20 cellular contexts compared by ENCODE assay signal in the genomic region with DNA sequence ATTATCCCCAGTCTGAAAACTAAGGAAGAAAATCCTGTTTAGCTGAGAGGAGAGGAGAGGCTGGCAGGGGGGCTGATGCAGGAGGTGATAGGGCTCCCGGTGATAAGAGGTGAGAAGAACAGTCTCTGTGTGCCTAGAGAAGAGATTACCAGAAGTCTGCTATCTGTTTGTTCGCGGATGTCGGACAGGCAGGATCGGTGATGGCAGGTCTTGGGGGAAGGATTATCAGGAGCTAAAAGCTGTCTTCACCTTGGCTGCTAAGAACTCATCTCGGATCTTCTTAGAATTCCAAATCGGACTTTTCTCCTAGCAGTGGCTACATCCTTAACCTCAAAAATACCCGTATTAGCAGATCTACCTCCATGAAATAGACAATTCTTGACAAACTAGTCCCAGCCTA.
DNase-seq lines count a peak whose midpoint lies in the region; ATAC-seq, FAIRE-seq and TF ChIP-seq lines count a peak whose summit lies in the region.
"Had no signal": no experiment of that assay in that cellular context is flagged by ENCODE, and none has a peak within 500 bp of the region (broad histone marks: within the 10 kb centered on the region; RNA-seq: fewer than 3 reads in every experiment).

No MANE protein-coding gene starts in this region.

- H2AK5ac ChIP-seq in H1 (ENCODE audit: low read depth, low read length): no peak overlapping the region

- H4K91ac ChIP-seq in H1 (replicated peaks; ENCODE audit: insufficient read length, low read length): no peak overlapping the region

- peaks cover 9% of the 10 kb centered on the region for H3K4me1 Mint-ChIP-seq in nephron

- no peaks in the 10 kb centered on the region for H3K23me2 ChIP-seq in H1 (ENCODE audit: low read depth, low read length)

- no peak overlapping the region for H3K9ac ChIP-seq in SK-N-MC (ENCODE audit: insufficient read length)
- H3K9ac ChIP-seq in H1 (replicated peaks in 1 of 4; ENCODE audit: extremely low read depth in 1 of 4, low read depth in 3 of 4, low read length in 3 of 4): no peak overlapping the region

- no peak overlapping the region for H2BK15ac ChIP-seq in H1 (ENCODE audit: low read length)

- H3K27ac ChIP-seq in SK-N-MC (peak overlapping the region; percentile 79; the same call in 1 of the 2 replicates), H1 (ENCODE audit: low read depth, low read length) (no peak overlapping the region), right cardiac atrium (ENCODE audit: low read length) (no peak overlapping the region)
- H3K27ac ChIP-seq: 22Rv1, A549, C4-2B had no signal

- H3K9me3 ChIP-seq in SK-N-MC (ENCODE audit: low read depth, low read length) (no peaks in the 10 kb centered on the region), H1 (ENCODE audit: insufficient read depth in 2 of 2, low read depth in 1 of 2, low read length in 1 of 2) (no peaks in the 10 kb centered on the region), right cardiac atrium (ENCODE audit: control insufficient read depth, low read length) (no peaks in the 10 kb centered on the region)
- H3K9me3 ChIP-seq: A549 had no signal

- no peaks in the 10 kb centered on the region for H4K20me1 ChIP-seq in H1 (replicated peaks in 1 of 2; ENCODE audit: control insufficient read depth in 1 of 2, insufficient read depth in 2 of 2, low read length in 2 of 2)

- intact Hi-C loops in right cardiac atrium (cut with DNase I): loop anchor here in 1 of 4 donors (10.0 kb wide), 1 partner anchor 280 kb away; a partner anchor contains a TSS

- no peaks in the 10 kb centered on the region for H3K9me3 Mint-ChIP-seq in nephron
- H3K9me3 Mint-ChIP-seq: CD4-positive, alpha-beta T cell; H9 had no signal

- peak overlapping the region in 2 of 3 experiments; percentile 45 to 49 for H3K27ac Mint-ChIP-seq in nephron
- H3K27ac Mint-ChIP-seq: CD4-positive, alpha-beta T cell; H9 had no signal

- no peaks in the 10 kb centered on the region for H3K79me2 ChIP-seq in H1 (ENCODE audit: control insufficient read depth in 1 of 2, insufficient read depth in 2 of 2, low read length in 2 of 2)

- CTCF ChIA-PET in H1 (lab: Charles Lee; ENCODE audit: partially characterized antibody): interaction anchor here (0.8 to 1.2 kb wide), 2 partner anchors 9 to 495 kb away, joined by 3 to 4 read pairs; no protein-coding TSS in a partner anchor

- DNase-seq in ELF-1 (ENCODE audit: low read depth, low spot score) (peak; percentile 9), SK-N-MC (ENCODE audit: low read depth, low spot score) (no peak), H1 (ENCODE audit: low read depth in 1 of 2, low spot score in 2 of 2) (no peak), right cardiac atrium (no peak), GM20000 (ENCODE audit: low spot score) (no peak), nucleus accumbens (lab: John Stamatoyannopoulos, UW) (no peak)
- DNase-seq: AML-193; Caco-2; CD4-positive, alpha-beta T cell; DMS79 treated with DMSO at 0.1 percent for 48 hours; GOT3; H9; KBM-7 had no signal

- H3K4me3 ChIP-seq in SK-N-MC (no peak overlapping the region), H1 (ENCODE audit: extremely low read depth in 1 of 4, insufficient read depth in 2 of 4, low read depth in 3 of 4, low read length in 4 of 4) (no peak overlapping the region), right cardiac atrium (ENCODE audit: low read length) (no peak overlapping the region)
- H3K4me3 ChIP-seq: A549 had no signal

- no peaks in the 10 kb centered on the region for H3K36me3 ChIP-seq in SK-N-MC (ENCODE audit: insufficient read depth, low read length)
- H3K36me3 ChIP-seq in H1 (ENCODE audit: control insufficient read depth in 2 of 4, insufficient read depth in 4 of 4, low read length in 3 of 4): no peaks in the 10 kb centered on the region

- no peak overlapping the region for H4K5ac ChIP-seq in H1 (ENCODE audit: insufficient read length, low read depth, low read length)

- ATAC-seq in right cardiac atrium: no peak
- no peak for ATAC-seq in GM21423 (IDR thresholded peaks at IDR 0.05; ENCODE audit: unreplicated experiment)
- ATAC-seq: A549 had no signal

- H3K79me1 ChIP-seq in H1 (ENCODE audit: low read depth, low read length): no peaks in the 10 kb centered on the region

- H2BK20ac ChIP-seq in H1 (ENCODE audit: low read length): no peak overlapping the region

- WGBS in H1 (ENCODE audit: extremely low coverage in 1 of 2, insufficient coverage in 1 of 2, insufficient read length in 1 of 2, insufficient replicate concordance in 2 of 2, low coverage in 1 of 2, low lambda C conversion rate in 2 of 2, missing lambda C conversion rate in 1 of 2), 2 experiments: 93% methylated on average over 8 of the region's 8 CpGs; no CpG with 5 or more reads in 1 of the 2 experiments
- WGBS in right cardiac atrium: 88% methylated on average over 8 of the region's 8 CpGs

- H4K8ac ChIP-seq in H1 (ENCODE audit: extremely low read depth, insufficient read depth, low read length): no peak overlapping the region

- H2AFZ ChIP-seq in H1 (ENCODE audit: low read length): 0 out of 2 replicates have a peak overlapping the region, but pooled peaks have one; percentile 16

- no peak for TF ChIP-seq RAD21 in H1 (IDR thresholded peaks at IDR 0.05 in 1 of 2, conservative IDR thresholded peaks at IDR 0.05 in 1 of 2; ENCODE audit: low read depth in 2 of 2, low read length in 2 of 2)

- H2BK5ac ChIP-seq in H1 (ENCODE audit: low read depth, low read length): no peak overlapping the region

- H3K18ac ChIP-seq in H1 (ENCODE audit: extremely low read depth, low read length): no peak overlapping the region

- POLR2A ChIA-PET in H1 (lab: Charles Lee; ENCODE audit: partially characterized antibody): no interaction called here

- no peak for TF ChIP-seq POLR2A in H1 (IDR thresholded peaks at IDR 0.05; ENCODE audit: control extremely low read depth in 1 of 2, low read depth in 2 of 2, low read length in 2 of 2)

- H3K23ac ChIP-seq in H1 (ENCODE audit: insufficient read length): no peak overlapping the region

- no peak overlapping the region for H3K4me2 ChIP-seq in H1 (ENCODE audit: insufficient read depth in 1 of 2, low read depth in 2 of 2, low read length in 2 of 2)
- H3K4me2 ChIP-seq: A549 had no signal

- FAIRE-seq in H1 (lab: Jason Lieb, UNC): no peak
- FAIRE-seq: G401.6, GM12891 had no signal

- no peak overlapping the region for H2BK12ac ChIP-seq in H1 (ENCODE audit: low read depth, low read length)

- no peak overlapping the region for H3K14ac ChIP-seq in H1 (ENCODE audit: insufficient read length)

- H2BK120ac ChIP-seq in H1 (replicated peaks; ENCODE audit: low read depth, low read length): no peak overlapping the region

- TF ChIP-seq CTCF in H1 (IDR thresholded peaks at IDR 0.05; ENCODE audit: control extremely low read depth in 1 of 3, insufficient read depth in 1 of 3, low read depth in 1 of 3, low read length in 3 of 3) (no peak), nephron (IDR thresholded peaks at IDR 0.05; ENCODE audit: unreplicated experiment in 3 of 3) (no peak), GM20000 (IDR thresholded peaks at IDR 0.05; ENCODE audit: extremely low read depth, missing control alignments) (no peak)

- H3K4ac ChIP-seq in H1 (replicated peaks; ENCODE audit: insufficient read length, low read depth, low read length): no peak overlapping the region

- H3K4me3 Mint-ChIP-seq in nephron: no peak overlapping the region
- H3K4me3 Mint-ChIP-seq: CD4-positive, alpha-beta T cell; H9 had no signal

- no peaks in the 10 kb centered on the region for H3K27me3 ChIP-seq in H1 (replicated peaks in 1 of 4; ENCODE audit: control insufficient read depth in 3 of 4, extremely low read depth in 1 of 4, insufficient read depth in 3 of 4, low read length in 3 of 4)
- no peaks in the 10 kb centered on the region for H3K27me3 ChIP-seq in right cardiac atrium (ENCODE audit: control insufficient read depth, insufficient read depth)

- no peaks in the 10 kb centered on the region for H3K27me3 Mint-ChIP-seq in nephron (ENCODE audit: low read depth)
- H3K27me3 Mint-ChIP-seq: CD4-positive, alpha-beta T cell had no signal

- peaks cover 0 to 2% (median 0%) of the 10 kb centered on the region in 4 experiments; a peak in 2 of 7 replicates for H3K4me1 ChIP-seq in H1 (replicated peaks in 1 of 4; ENCODE audit: control insufficient read depth in 3 of 4, insufficient read depth in 4 of 4, low read length in 3 of 4)
- no peaks in the 10 kb centered on the region for H3K4me1 ChIP-seq in right cardiac atrium (ENCODE audit: control insufficient read depth, insufficient read depth, low read length)
- H3K4me1 ChIP-seq: A549, Caco-2 had no signal

- no peak overlapping the region for H3K56ac ChIP-seq in H1 (replicated peaks; ENCODE audit: insufficient read length, low read depth, low read length)

- TF ChIP-seq EP300 in H1 (IDR thresholded peaks at IDR 0.05; ENCODE audit: borderline replicate concordance in 1 of 2, low read depth in 2 of 2, low read length in 2 of 2): no peak

- H3K36me3 Mint-ChIP-seq in nephron (ENCODE audit: low read depth): no peaks in the 10 kb centered on the region

TF ChIP-seq in H1, 55 proteins besides CTCF, POLR2A, EP300 and RAD21 (continues in another document):
- TF ChIP-seq SIRT6 (IDR thresholded peaks at IDR 0.05; ENCODE audit: low read length) (no peak), RXRA (IDR thresholded peaks at IDR 0.05; ENCODE audit: insufficient read depth, low read depth, low read length) (no peak), MAFK (IDR thresholded peaks at IDR 0.05; ENCODE audit: low read depth, low read length) (no peak), CBX5 (IDR thresholded peaks at IDR 0.05; ENCODE audit: low read depth, low read length) (no peak), KDM5A (IDR thresholded peaks at IDR 0.05; ENCODE audit: low read length) (no peak), SP2 (IDR thresholded peaks at IDR 0.05; ENCODE audit: low read length) (no peak), BCL11A (IDR thresholded peaks at IDR 0.05; ENCODE audit: low read depth in 2 of 2, low read length in 2 of 2) (no peak), BACH1 (IDR thresholded peaks at IDR 0.05; ENCODE audit: low read length) (no peak), POLR2AphosphoS5 (IDR thresholded peaks at IDR 0.05; ENCODE audit: low read depth, low read length) (no peak)
- TF ChIP-seq, protein P1, sequence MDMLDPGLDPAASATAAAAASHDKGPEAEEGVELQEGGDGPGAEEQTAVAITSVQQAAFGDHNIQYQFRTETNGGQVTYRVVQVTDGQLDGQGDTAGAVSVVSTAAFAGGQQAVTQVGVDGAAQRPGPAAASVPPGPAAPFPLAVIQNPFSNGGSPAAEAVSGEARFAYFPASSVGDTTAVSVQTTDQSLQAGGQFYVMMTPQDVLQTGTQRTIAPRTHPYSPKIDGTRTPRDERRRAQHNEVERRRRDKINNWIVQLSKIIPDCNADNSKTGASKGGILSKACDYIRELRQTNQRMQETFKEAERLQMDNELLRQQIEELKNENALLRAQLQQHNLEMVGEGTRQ (IDR thresholded peaks at IDR 0.05; ENCODE audit: low read length): no peak
- TF ChIP-seq, protein P2, sequence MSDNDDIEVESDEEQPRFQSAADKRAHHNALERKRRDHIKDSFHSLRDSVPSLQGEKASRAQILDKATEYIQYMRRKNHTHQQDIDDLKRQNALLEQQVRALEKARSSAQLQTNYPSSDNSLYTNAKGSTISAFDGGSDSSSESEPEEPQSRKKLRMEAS (IDR thresholded peaks at IDR 0.05): no peak
